Comparison of ENCODE assay signal across 9 cellular contexts in genomic region chr11:44305643-44306468, GRCh38. TPM values are rescaled to one million over a fixed set of nuclear protein-coding genes. Genes with fewer than 3 reads are reported as not detected.
A peak's percentile ranks its signal among the peaks of the same experiment; 100 is the strongest.
DNase-seq lines count a peak whose midpoint lies in the region; ATAC-seq, FAIRE-seq and TF ChIP-seq lines count a peak whose summit lies in the region.
"Had no signal": no experiment of that assay in that cellular context is flagged by ENCODE, and none has a peak within 500 bp of the region (broad histone marks: within the 10 kb centered on the region; RNA-seq: fewer than 3 reads in every experiment).

No MANE protein-coding gene starts in this region.

- no peak overlapping the region for H3K27ac ChIP-seq in CD4-positive, CD25-positive, alpha-beta regulatory T cell (ENCODE audit: insufficient read depth, low read length, poor library complexity, severe bottlenecking)
- H3K27ac ChIP-seq in OCI-LY7 (ENCODE audit: low read depth, low read length, poor library complexity, severe bottlenecking) (no peak overlapping the region), pancreas (no peak overlapping the region)

- no TSS peak for BruUV-seq in OCI-LY7 (replicated peaks; lab: Mats Ljungman, UMichigan)

- peaks cover 87% of the 10 kb centered on the region for H3K27me3 Mint-ChIP-seq in CD4-positive, CD25-positive, alpha-beta regulatory T cell
- peaks cover 46% of the 10 kb centered on the region for H3K27me3 Mint-ChIP-seq in endothelial cell (ENCODE audit: unreplicated experiment)

- POLR2A ChIA-PET in OCI-LY7 (lab: Charles Lee) = no interaction called here

- H3K4me3 Mint-ChIP-seq in CD4-positive, CD25-positive, alpha-beta regulatory T cell = peak overlapping the region; percentile 83 to 93 (median 88)
- peak overlapping the region; percentile 69 for H3K4me3 Mint-ChIP-seq in endothelial cell (ENCODE audit: unreplicated experiment)

- H3K4me2 ChIP-seq in OCI-LY7 (ENCODE audit: low read length) = peak overlapping the region; percentile 32

- no peaks in the 10 kb centered on the region for H3K9me3 ChIP-seq in CD4-positive, CD25-positive, alpha-beta regulatory T cell (ENCODE audit: control insufficient read depth in 2 of 2, low read length in 2 of 2)
- H3K9me3 ChIP-seq in OCI-LY7 (ENCODE audit: low read length) (no peaks in the 10 kb centered on the region), pancreas (no peaks in the 10 kb centered on the region)

- H3K9me2 ChIP-seq in OCI-LY7 (ENCODE audit: insufficient read depth, low read length) = no peaks in the 10 kb centered on the region

- peak overlapping the region in 1 of 3 donors; percentile 5 for H3K27ac Mint-ChIP-seq in CD4-positive, CD25-positive, alpha-beta regulatory T cell
- H3K27ac Mint-ChIP-seq in endothelial cell (ENCODE audit: unreplicated experiment) = no peak overlapping the region

- peaks cover 0 to 2% (median 0%) of the 10 kb centered on the region in 7 donors for H3K9me3 Mint-ChIP-seq in CD4-positive, CD25-positive, alpha-beta regulatory T cell
- no peaks in the 10 kb centered on the region for H3K9me3 Mint-ChIP-seq in endothelial cell (ENCODE audit: unreplicated experiment)

- no peaks in the 10 kb centered on the region for H4K20me1 ChIP-seq in OCI-LY7 (ENCODE audit: insufficient read depth, low read length)

- H2AFZ ChIP-seq in OCI-LY7 (ENCODE audit: low read length) = no peak overlapping the region

- H3K36me3 ChIP-seq in CD4-positive, CD25-positive, alpha-beta regulatory T cell (ENCODE audit: control insufficient read depth, insufficient read depth, low read length) = no peaks in the 10 kb centered on the region
- H3K36me3 ChIP-seq in OCI-LY7 (ENCODE audit: insufficient read depth, low read length) (no peaks in the 10 kb centered on the region), pancreas (no peaks in the 10 kb centered on the region)

- peak overlapping the region; percentile 72 for H3K4me3 ChIP-seq in CD4-positive, CD25-positive, alpha-beta regulatory T cell (ENCODE audit: low read depth, low read length)
- peak overlapping the region; percentile 32 for H3K4me3 ChIP-seq in OCI-LY7 (ENCODE audit: low read depth, low read length, poor library complexity, severe bottlenecking)
- peak overlapping the region; percentile 34 to 69 (median 54) for H3K4me3 ChIP-seq in pancreas

- FAIRE-seq in pancreas (lab: Jason Lieb, UNC) = no peak

- DNase-seq in CD4-positive, CD25-positive, alpha-beta regulatory T cell = peak in 1 of 3 donors; percentile 74
- no peak for DNase-seq in OCI-LY7 (ENCODE audit: low spot score)
- DNase-seq in endothelial cell (ENCODE audit: low spot score) = no peak
- DNase-seq in pancreas = peak in 4 of 6 donors; percentile 21 to 74 (median 62)
- DNase-seq in OCI-M2 (lab: John Stamatoyannopoulos, UW; ENCODE audit: unreplicated experiment) = no peak

- CTCF ChIA-PET in OCI-LY7 (lab: Charles Lee; ENCODE audit: unreplicated experiment) = no interaction called here

- 12% methylated on average over 58 of the region's 58 CpGs for WGBS in pancreas, 2 donors

- no peak for TF ChIP-seq CTCF in OCI-LY7 (conservative IDR thresholded peaks at IDR 0.05; ENCODE audit: low read length)
- TF ChIP-seq CTCF in endothelial cell (IDR thresholded peaks at IDR 0.05; ENCODE audit: unreplicated experiment) = no peak
- no peak for TF ChIP-seq CTCF in pancreas (IDR thresholded peaks at IDR 0.05)

- no peaks in the 10 kb centered on the region for H3K36me3 Mint-ChIP-seq in CD4-positive, CD25-positive, alpha-beta regulatory T cell
- H3K36me3 Mint-ChIP-seq in endothelial cell (ENCODE audit: low read depth, unreplicated experiment) = peaks cover 7% of the 10 kb centered on the region

- intact Hi-C loops in OCI-LY7 (cut with micrococcal nuclease; ENCODE audit: unreplicated experiment) (no loop called here), pancreas (cut with DNase I) (no loop called here)

- no peaks in the 10 kb centered on the region for H3K79me2 ChIP-seq in OCI-LY7 (ENCODE audit: insufficient read depth, low read depth, low read length)

- ATAC-seq in CD4-positive, CD25-positive, alpha-beta regulatory T cell (ENCODE audit: low read depth in 2 of 2) = no peak
- ATAC-seq in pancreas = peak; percentile 44 to 68 (median 62)
- ATAC-seq in HG03469 (IDR thresholded peaks at IDR 0.05; ENCODE audit: unreplicated experiment) = no peak
- ATAC-seq in GM18867 (IDR thresholded peaks at IDR 0.05; ENCODE audit: unreplicated experiment) = no peak
- ATAC-seq in GM21529 (IDR thresholded peaks at IDR 0.05; ENCODE audit: unreplicated experiment) = no peak
- ATAC-seq: HCT116 had no signal

- H3K4me1 ChIP-seq in CD4-positive, CD25-positive, alpha-beta regulatory T cell (ENCODE audit: control insufficient read depth, insufficient read depth, low read length, poor library complexity, severe bottlenecking) = peaks cover 38% of the 10 kb centered on the region
- H3K4me1 ChIP-seq in OCI-LY7 (ENCODE audit: insufficient read depth, low read length, poor library complexity, severe bottlenecking) (no peaks in the 10 kb centered on the region), pancreas (peaks cover 0 to 18% (median 6%) of the 10 kb centered on the region in 3 donors)

- peaks cover 5 to 41% (median 17%) of the 10 kb centered on the region in 4 donors for H3K4me1 Mint-ChIP-seq in CD4-positive, CD25-positive, alpha-beta regulatory T cell
- peaks cover 21% of the 10 kb centered on the region for H3K4me1 Mint-ChIP-seq in endothelial cell (ENCODE audit: unreplicated experiment)

- peaks cover 21% of the 10 kb centered on the region for H3K27me3 ChIP-seq in CD4-positive, CD25-positive, alpha-beta regulatory T cell (ENCODE audit: control insufficient read depth, insufficient read depth, low read length)
- peaks cover 0 to 47% (median 10%) of the 10 kb centered on the region in 4 donors for H3K27me3 ChIP-seq in pancreas

RNA-seq across cellular contexts. Expression of gene ALX4, which starts 4.1 kb away (rescaled TPM):
- not detected for total RNA-seq in CD4-positive, CD25-positive, alpha-beta regulatory T cell
- polyA plus RNA-seq in CD4-positive, CD25-positive, alpha-beta regulatory T cell = not detected
- not detected in 2 replicates for total RNA-seq in OCI-LY7 (2014; rRNA removed; shearing (Covaris generic))
- total RNA-seq in OCI-LY7 (2022) = not detected in 2 replicates
- not detected for total RNA-seq in endothelial cell (ENCODE audit: unreplicated experiment)
- under 1 TPM in 2 of 6 donors, not detected in 4; 0.03 to 0.04 TPM for total RNA-seq in pancreas
- polyA plus RNA-seq in pancreas = under 1 TPM in 1 of 2 donors, not detected in 1; 0.02 TPM

Comparison
In these comparisons a context has a peak if more than half of its experiments do, and no peak if none do; other contexts are left out.
1. ATAC-seq: peak in pancreas (4 of 4); none in CD4-positive, CD25-positive, alpha-beta regulatory T cell (0 of 2), HG03469 (single experiment), GM18867 (single experiment) and GM21529 (single experiment).
2. DNase-seq: peak in pancreas (4 of 6); none in OCI-LY7 (single experiment), endothelial cell (single experiment) and OCI-M2 (single experiment).
3. Peak in every context shown above with its lines, with median percentiles within 50 percentile points of each other: H3K4me3 ChIP-seq.